ENCODE assay signal across 1 cellular context in the genomic region with DNA sequence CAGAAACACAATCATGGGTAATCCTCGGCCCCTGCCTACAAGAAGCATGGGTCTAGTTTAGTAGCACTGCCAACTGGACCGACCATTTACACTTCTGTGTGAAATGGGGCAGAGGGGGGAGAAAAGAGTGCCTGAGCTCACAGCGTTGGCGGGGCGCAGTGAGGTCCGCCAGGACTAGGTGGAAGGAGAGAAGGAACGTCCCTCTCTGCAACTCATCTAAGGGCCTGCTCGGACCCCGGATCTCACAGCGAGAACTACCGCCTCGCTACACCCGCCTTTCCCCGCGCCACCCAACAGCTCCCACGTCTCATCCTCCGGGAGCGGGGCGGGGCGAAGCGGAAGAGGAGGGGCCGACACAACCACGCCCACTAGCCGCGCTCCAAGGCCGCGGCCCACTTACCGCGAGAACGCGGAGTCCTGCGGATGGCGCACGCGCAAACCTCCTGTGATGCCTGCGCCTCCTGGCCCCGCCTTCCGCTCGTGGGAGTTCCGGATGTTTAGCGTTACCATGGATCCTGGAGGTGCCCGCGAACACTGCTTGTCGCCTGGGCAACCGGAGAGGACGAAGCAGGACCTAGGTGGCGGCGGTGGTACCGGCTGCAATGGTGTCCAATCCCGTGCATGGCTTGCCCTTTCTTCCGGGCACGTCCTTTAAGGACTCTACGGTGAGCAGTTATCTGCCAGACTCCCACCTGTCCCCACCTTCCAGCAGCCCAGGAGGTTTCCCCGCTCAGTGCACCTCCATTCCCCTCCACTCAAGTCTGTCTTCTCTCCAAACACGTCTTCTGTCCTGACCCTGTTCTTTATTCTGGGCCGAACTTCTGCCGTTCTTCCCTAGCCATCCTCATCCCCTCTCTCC.
TF ChIP-seq lines count a peak whose summit lies in the region.

A gene with protein sequence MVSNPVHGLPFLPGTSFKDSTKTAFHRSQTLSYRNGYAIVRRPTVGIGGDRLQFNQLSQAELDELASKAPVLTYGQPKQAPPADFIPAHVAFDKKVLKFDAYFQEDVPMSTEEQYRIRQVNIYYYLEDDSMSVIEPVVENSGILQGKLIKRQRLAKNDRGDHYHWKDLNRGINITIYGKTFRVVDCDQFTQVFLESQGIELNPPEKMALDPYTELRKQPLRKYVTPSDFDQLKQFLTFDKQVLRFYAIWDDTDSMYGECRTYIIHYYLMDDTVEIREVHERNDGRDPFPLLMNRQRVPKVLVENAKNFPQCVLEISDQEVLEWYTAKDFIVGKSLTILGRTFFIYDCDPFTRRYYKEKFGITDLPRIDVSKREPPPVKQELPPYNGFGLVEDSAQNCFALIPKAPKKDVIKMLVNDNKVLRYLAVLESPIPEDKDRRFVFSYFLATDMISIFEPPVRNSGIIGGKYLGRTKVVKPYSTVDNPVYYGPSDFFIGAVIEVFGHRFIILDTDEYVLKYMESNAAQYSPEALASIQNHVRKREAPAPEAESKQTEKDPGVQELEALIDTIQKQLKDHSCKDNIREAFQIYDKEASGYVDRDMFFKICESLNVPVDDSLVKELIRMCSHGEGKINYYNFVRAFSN (plus strand): TSS at position 534 of the 859 bp plus-strand sequence. CDS start 69 bp downstream, at position 603.

TF ChIP-seq in HepG2, 621 proteins besides CTCF, POLR2A, EP300 and RAD21 (continued from another document and continues in another):
- TF ChIP-seq MLXIP (CRISPR knock-in tag; IDR thresholded peaks at IDR 0.05; ENCODE audit: borderline replicate concordance) (no peak), SP140L (CRISPR knock-in tag; IDR thresholded peaks at IDR 0.05; ENCODE audit: borderline replicate concordance) (no peak), ZNF446 (CRISPR knock-in tag; IDR thresholded peaks at IDR 0.05) (no peak; the same call in 1 of the 2 replicates), TMF1 (CRISPR knock-in tag; IDR thresholded peaks at IDR 0.05; ENCODE audit: low read depth) (peak; percentile 0; the same call in 1 of the 2 replicates), HES4 (CRISPR knock-in tag; IDR thresholded peaks at IDR 0.05; ENCODE audit: borderline replicate concordance) (no peak; the same call in 1 of the 2 replicates), SMARCC2 (IDR thresholded peaks at IDR 0.05) (no peak), MTA1 (CRISPR knock-in tag; IDR thresholded peaks at IDR 0.05; ENCODE audit: borderline replicate concordance) (peak; percentile 92), CCAR2 (optimal IDR thresholded peaks at IDR 0.05; ENCODE audit: low read depth, low read length) (no peak), REPIN1 (CRISPR knock-in tag; IDR thresholded peaks at IDR 0.05; ENCODE audit: borderline replicate concordance, low read depth) (peak; percentile 95), NFIB (CRISPR knock-in tag; IDR thresholded peaks at IDR 0.05; ENCODE audit: borderline replicate concordance) (no peak), NFRKB (IDR thresholded peaks at IDR 0.05) (no peak), SCMH1 (CRISPR knock-in tag; IDR thresholded peaks at IDR 0.05; ENCODE audit: borderline replicate concordance) (no peak), ZFX (CRISPR knock-in tag; IDR thresholded peaks at IDR 0.05; ENCODE audit: low read depth) (peak; percentile 90), RFXAP (CRISPR knock-in tag; IDR thresholded peaks at IDR 0.05; ENCODE audit: borderline replicate concordance) (peak; percentile 78; the same call in 1 of the 2 replicates), PBX2 (CRISPR knock-in tag; IDR thresholded peaks at IDR 0.05) (no peak), ZBTB7B (CRISPR knock-in tag; IDR thresholded peaks at IDR 0.05) (0 out of 2 replicates have a peak, but pooled peaks have one; percentile 3), ZNF101 (CRISPR knock-in tag; IDR thresholded peaks at IDR 0.05; ENCODE audit: borderline replicate concordance, low read depth) (no peak), PATZ1 (CRISPR knock-in tag; IDR thresholded peaks at IDR 0.05) (no peak; the same call in none of the 2 replicates), MXI1 (IDR thresholded peaks at IDR 0.05; ENCODE audit: borderline replicate concordance, low read depth, low read length) (peak; percentile 100), ZNF251 (CRISPR knock-in tag; IDR thresholded peaks at IDR 0.05) (peak; percentile 83; the same call in 1 of the 2 replicates), JUND (CRISPR knock-in tag; IDR thresholded peaks at IDR 0.05) (no peak), TAF15 (IDR thresholded peaks at IDR 0.05; ENCODE audit: low read depth, low read length, poor library complexity, severe bottlenecking) (peak; percentile 80), U2AF2 (IDR thresholded peaks at IDR 0.05; ENCODE audit: low read depth, low read length) (peak; percentile 99), KAT7 (CRISPR knock-in tag; IDR thresholded peaks at IDR 0.05; ENCODE audit: borderline replicate concordance) (no peak; the same call in 1 of the 2 replicates), ZBTB38 (CRISPR knock-in tag; IDR thresholded peaks at IDR 0.05) (peak; percentile 66; the same call in 1 of the 2 replicates), STAG1 (CRISPR knock-in tag; IDR thresholded peaks at IDR 0.05) (peak; percentile 2; the same call in 1 of the 2 replicates), ZNF766 (CRISPR knock-in tag; IDR thresholded peaks at IDR 0.05; ENCODE audit: borderline replicate concordance) (no peak), POLR2G (IDR thresholded peaks at IDR 0.05; ENCODE audit: low read depth, low read length) (peak; percentile 98), ZNF354B (CRISPR knock-in tag; IDR thresholded peaks at IDR 0.05) (no peak), ZNF746 (CRISPR knock-in tag; IDR thresholded peaks at IDR 0.05) (no peak), ZNF776 (CRISPR knock-in tag; IDR thresholded peaks at IDR 0.05) (peak; percentile 85; the same call in 1 of the 2 replicates), DNMT3B (CRISPR knock-in tag; conservative IDR thresholded peaks at IDR 0.05) (peak; percentile 80; the same call in 1 of the 2 replicates)
- TF ChIP-seq, protein P1, sequence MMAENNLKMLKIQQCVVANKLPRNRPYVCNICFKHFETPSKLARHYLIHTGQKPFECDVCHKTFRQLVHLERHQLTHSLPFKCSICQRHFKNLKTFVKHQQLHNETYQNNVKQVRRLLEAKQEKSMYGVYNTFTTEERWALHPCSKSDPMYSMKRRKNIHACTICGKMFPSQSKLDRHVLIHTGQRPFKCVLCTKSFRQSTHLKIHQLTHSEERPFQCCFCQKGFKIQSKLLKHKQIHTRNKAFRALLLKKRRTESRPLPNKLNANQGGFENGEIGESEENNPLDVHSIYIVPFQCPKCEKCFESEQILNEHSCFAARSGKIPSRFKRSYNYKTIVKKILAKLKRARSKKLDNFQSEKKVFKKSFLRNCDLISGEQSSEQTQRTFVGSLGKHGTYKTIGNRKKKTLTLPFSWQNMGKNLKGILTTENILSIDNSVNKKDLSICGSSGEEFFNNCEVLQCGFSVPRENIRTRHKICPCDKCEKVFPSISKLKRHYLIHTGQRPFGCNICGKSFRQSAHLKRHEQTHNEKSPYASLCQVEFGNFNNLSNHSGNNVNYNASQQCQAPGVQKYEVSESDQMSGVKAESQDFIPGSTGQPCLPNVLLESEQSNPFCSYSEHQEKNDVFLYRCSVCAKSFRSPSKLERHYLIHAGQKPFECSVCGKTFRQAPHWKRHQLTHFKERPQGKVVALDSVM (CRISPR knock-in tag; IDR thresholded peaks at IDR 0.05) = no peak
- TF ChIP-seq, protein P2, sequence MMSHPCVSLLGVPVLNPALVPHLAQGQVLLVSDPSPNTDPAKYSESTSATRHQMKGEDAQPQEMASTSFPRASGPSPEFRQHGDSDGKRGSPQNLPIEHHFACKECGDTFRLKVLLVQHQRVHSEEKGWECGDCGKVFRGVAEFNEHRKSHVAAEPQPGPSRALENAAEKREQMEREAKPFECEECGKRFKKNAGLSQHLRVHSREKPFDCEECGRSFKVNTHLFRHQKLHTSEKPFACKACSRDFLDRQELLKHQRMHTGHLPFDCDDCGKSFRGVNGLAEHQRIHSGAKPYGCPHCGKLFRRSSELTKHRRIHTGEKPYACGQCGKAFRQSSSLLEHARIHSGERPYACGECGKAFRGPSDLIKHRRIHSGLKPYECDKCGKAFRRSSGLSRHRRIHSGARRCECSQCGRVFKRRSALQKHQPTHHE (CRISPR knock-in tag; IDR thresholded peaks at IDR 0.05; ENCODE audit: borderline replicate concordance) = peak; percentile 35
- TF ChIP-seq, protein P3, sequence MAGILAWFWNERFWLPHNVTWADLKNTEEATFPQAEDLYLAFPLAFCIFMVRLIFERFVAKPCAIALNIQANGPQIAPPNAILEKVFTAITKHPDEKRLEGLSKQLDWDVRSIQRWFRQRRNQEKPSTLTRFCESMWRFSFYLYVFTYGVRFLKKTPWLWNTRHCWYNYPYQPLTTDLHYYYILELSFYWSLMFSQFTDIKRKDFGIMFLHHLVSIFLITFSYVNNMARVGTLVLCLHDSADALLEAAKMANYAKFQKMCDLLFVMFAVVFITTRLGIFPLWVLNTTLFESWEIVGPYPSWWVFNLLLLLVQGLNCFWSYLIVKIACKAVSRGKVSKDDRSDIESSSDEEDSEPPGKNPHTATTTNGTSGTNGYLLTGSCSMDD (CRISPR knock-in tag; IDR thresholded peaks at IDR 0.05) = no peak
- TF ChIP-seq, protein P4, sequence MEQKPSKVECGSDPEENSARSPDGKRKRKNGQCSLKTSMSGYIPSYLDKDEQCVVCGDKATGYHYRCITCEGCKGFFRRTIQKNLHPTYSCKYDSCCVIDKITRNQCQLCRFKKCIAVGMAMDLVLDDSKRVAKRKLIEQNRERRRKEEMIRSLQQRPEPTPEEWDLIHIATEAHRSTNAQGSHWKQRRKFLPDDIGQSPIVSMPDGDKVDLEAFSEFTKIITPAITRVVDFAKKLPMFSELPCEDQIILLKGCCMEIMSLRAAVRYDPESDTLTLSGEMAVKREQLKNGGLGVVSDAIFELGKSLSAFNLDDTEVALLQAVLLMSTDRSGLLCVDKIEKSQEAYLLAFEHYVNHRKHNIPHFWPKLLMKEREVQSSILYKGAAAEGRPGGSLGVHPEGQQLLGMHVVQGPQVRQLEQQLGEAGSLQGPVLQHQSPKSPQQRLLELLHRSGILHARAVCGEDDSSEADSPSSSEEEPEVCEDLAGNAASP (CRISPR knock-in tag; IDR thresholded peaks at IDR 0.05; ENCODE audit: borderline replicate concordance) = peak; percentile 34; the same call in 1 of the 2 replicates
- TF ChIP-seq, protein P5, sequence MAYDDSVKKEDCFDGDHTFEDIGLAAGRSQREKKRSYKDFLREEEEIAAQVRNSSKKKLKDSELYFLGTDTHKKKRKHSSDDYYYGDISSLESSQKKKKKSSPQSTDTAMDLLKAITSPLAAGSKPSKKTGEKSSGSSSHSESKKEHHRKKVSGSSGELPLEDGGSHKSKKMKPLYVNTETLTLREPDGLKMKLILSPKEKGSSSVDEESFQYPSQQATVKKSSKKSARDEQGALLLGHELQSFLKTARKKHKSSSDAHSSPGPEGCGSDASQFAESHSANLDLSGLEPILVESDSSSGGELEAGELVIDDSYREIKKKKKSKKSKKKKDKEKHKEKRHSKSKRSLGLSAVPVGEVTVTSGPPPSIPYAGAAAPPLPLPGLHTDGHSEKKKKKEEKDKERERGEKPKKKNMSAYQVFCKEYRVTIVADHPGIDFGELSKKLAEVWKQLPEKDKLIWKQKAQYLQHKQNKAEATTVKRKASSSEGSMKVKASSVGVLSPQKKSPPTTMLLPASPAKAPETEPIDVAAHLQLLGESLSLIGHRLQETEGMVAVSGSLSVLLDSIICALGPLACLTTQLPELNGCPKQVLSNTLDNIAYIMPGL (CRISPR knock-in tag; IDR thresholded peaks at IDR 0.05; ENCODE audit: borderline replicate concordance in 1 of 2, low read depth in 1 of 2) = peak; percentile 81 to 92
